10 cellular contexts compared by ENCODE assay signal in the genomic region with DNA sequence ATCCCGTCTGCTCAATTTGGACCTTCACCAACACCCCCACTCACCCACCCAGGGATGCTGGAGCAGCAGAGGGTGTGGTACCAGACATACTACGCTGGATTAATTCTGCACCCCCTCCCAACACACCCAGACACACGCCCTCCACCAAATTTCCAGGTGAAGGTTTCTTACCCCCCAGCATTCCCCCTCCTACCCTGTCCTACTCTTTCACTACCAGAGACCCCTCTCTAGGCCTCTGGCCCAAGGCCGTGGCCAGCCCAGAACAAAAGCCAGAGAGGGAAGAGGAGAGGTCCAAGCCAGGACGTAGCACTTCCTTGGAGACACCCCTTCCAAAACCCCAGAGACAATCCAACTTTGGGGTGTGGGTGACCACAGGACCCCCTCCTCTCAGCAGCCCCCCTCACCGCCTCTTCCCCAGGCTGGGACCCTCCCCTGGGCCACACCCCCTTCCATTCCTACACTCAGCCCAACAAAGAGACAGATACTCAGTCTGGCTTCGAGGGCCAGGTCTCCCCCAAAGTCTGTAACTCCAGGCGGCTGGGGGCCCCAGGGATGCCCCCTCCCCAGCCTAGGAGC. TPM values are rescaled to one million over a fixed set of nuclear protein-coding genes. Genes with fewer than 3 reads are reported as not detected.
DNase-seq lines count a peak whose midpoint lies in the region; ATAC-seq and TF ChIP-seq lines count a peak whose summit lies in the region.
"Had no signal": no experiment of that assay in that cellular context is flagged by ENCODE, and none has a peak within 500 bp of the region (broad histone marks: within the 10 kb centered on the region; RNA-seq: fewer than 3 reads in every experiment).

No MANE protein-coding gene starts in this region.

- H3K4me3 ChIP-seq in BE2C (ENCODE audit: low read depth, low read length): peak overlapping the region; percentile 91
- H3K4me3 ChIP-seq in HUES6 (ENCODE audit: low read depth, low read length): peak overlapping the region; percentile 81
- H3K4me3 ChIP-seq in astrocyte of the spinal cord (ENCODE audit: low read depth, low read length): peak overlapping the region; percentile 86
- H3K4me3 ChIP-seq in mesodermal cell (ENCODE audit: extremely low read depth, insufficient read depth, low read length, poor library complexity, severe bottlenecking): peak overlapping the region; percentile 83
- peak overlapping the region in 1 of 8 donors; percentile 71 for H3K4me3 ChIP-seq in spleen

- intact Hi-C loops in spleen (cut with DNase I; ENCODE audit: low total_unique reads): no loop called here

- WGBS in mesodermal cell (ENCODE audit: insufficient coverage in 2 of 2), 2 experiments: 0% methylated on average over 4 to 7 of the region's 8 CpGs
- WGBS in spleen, 5 donors: 60 to 77% (median 74%) methylated on average over 8 of the region's 8 CpGs

- DNase-seq in BE2C (no peak), astrocyte of the spinal cord (ENCODE audit: low read depth, low spot score) (no peak), GM20000 (ENCODE audit: low spot score) (no peak), NCI-H2029 (lab: John Stamatoyannopoulos, UW) (no peak), spleen (no peak)
- DNase-seq: EL, NCI-H1048 had no signal

- H3K27me3 ChIP-seq in BE2C: no peaks in the 10 kb centered on the region
- no peaks in the 10 kb centered on the region for H3K27me3 ChIP-seq in HUES6 (ENCODE audit: control insufficient read depth, insufficient read depth, low read length)
- peaks cover 0 to 64% (median 10%) of the 10 kb centered on the region in 7 donors for H3K27me3 ChIP-seq in spleen (replicated peaks in 1 of 7)

- H3K27ac ChIP-seq in HUES6 (ENCODE audit: low read depth, low read length) (peak overlapping the region; percentile 74; the same call in 1 of the 2 replicates), mesodermal cell (ENCODE audit: low read depth, low read length, severe bottlenecking) (peak overlapping the region; percentile 49), spleen (no peak overlapping the region)

- TF ChIP-seq CTCF in BE2C (IDR thresholded peaks at IDR 0.05; ENCODE audit: low read depth, low read length) (no peak), astrocyte of the spinal cord (IDR thresholded peaks at IDR 0.05; ENCODE audit: low read depth, low read length) (no peak), GM20000 (IDR thresholded peaks at IDR 0.05; ENCODE audit: extremely low read depth, missing control alignments) (no peak), spleen (IDR thresholded peaks at IDR 0.05 in 8 of 11, conservative IDR thresholded peaks at IDR 0.05 in 3 of 11) (no peak)

- H3K9me3 ChIP-seq in BE2C (no peaks in the 10 kb centered on the region), HUES6 (ENCODE audit: control insufficient read depth, insufficient read depth, low read depth, low read length) (no peaks in the 10 kb centered on the region), mesodermal cell (ENCODE audit: control insufficient read depth, low read length) (no peaks in the 10 kb centered on the region), spleen (no peaks in the 10 kb centered on the region)

- peaks cover 7% of the 10 kb centered on the region; the same call in 1 of the 2 replicates for H3K4me1 ChIP-seq in BE2C
- peaks cover 53% of the 10 kb centered on the region for H3K4me1 ChIP-seq in HUES6 (ENCODE audit: control insufficient read depth, insufficient read depth, low read length)
- peaks cover 27% of the 10 kb centered on the region for H3K4me1 ChIP-seq in mesodermal cell (ENCODE audit: control insufficient read depth, insufficient read depth, low read length, poor library complexity, severe bottlenecking)
- peaks cover 7 to 45% (median 32%) of the 10 kb centered on the region in 6 donors for H3K4me1 ChIP-seq in spleen

- in situ Hi-C loops in astrocyte of the spinal cord (cut with HindIII; ENCODE audit: low sequenced_read_pairs): no loop called here

- H3K36me3 ChIP-seq in BE2C: peaks cover 30% of the 10 kb centered on the region
- peaks cover 16% of the 10 kb centered on the region for H3K36me3 ChIP-seq in HUES6 (ENCODE audit: control insufficient read depth, insufficient read depth, low read length)
- H3K36me3 ChIP-seq in mesodermal cell (ENCODE audit: control insufficient read depth, insufficient read depth, low read length): peaks cover 50% of the 10 kb centered on the region
- no peaks in the 10 kb centered on the region for H3K36me3 ChIP-seq in spleen

- peak overlapping the region; percentile 94 for H3K9ac ChIP-seq in HUES6 (ENCODE audit: low read length)

- TF ChIP-seq POLR2A in spleen (IDR thresholded peaks at IDR 0.05): no peak

- ATAC-seq in GM21515 (IDR thresholded peaks at IDR 0.05; ENCODE audit: unreplicated experiment): no peak

RNA-seq across cellular contexts. Expression of gene MEX3A, which starts 1.6 kb away (rescaled TPM):
- polyA plus RNA-seq in BE2C (2012; ENCODE audit: insufficient read depth, insufficient read length, low read depth): 66.0 TPM
- polyA plus RNA-seq in mesodermal cell (2013, experiment 1 of 2): 61.7 TPM
- 47.5 TPM for polyA plus RNA-seq in mesodermal cell (2013, experiment 2 of 2)
- under 1 TPM; 0.26 to 0.76 (median 0.38) TPM for total RNA-seq in spleen
- polyA plus RNA-seq in spleen: under 1 TPM; 0.11 to 0.17 (median 0.16) TPM

RNA-seq across cellular contexts. Expression of gene RAB25, which starts 19.7 kb away (rescaled TPM):
- polyA plus RNA-seq in BE2C (2012; ENCODE audit: insufficient read depth, insufficient read length, low read depth): 0.62 TPM
- polyA plus RNA-seq in mesodermal cell (2013, experiment 1 of 2): 0.74 TPM
- polyA plus RNA-seq in mesodermal cell (2013, experiment 2 of 2): 0.91 TPM
- total RNA-seq in spleen: under 1 TPM in 2 of 7 donors, not detected in 5; 0.50 to 0.70 TPM
- polyA plus RNA-seq in spleen: under 1 TPM; 0.28 to 0.61 (median 0.45) TPM

RNA-seq across cellular contexts. Expression of gene LAMTOR2, which starts 26.1 kb away (rescaled TPM):
- 192 TPM for polyA plus RNA-seq in BE2C (2012; ENCODE audit: insufficient read depth, insufficient read length, low read depth)
- 87.0 TPM for polyA plus RNA-seq in mesodermal cell (2013, experiment 1 of 2)
- 84.4 TPM for polyA plus RNA-seq in mesodermal cell (2013, experiment 2 of 2)
- 10 to 100 TPM; 29.5 to 53.3 (median 42.3) TPM for total RNA-seq in spleen
- 100 to 1,000 TPM in 2 of 3 donors, 10 to 100 TPM in 1; 80.0 to 121 (median 107) TPM for polyA plus RNA-seq in spleen

RNA-seq across cellular contexts. Expression of gene UBQLN4, which starts 27.1 kb away (rescaled TPM):
- polyA plus RNA-seq in BE2C (2012; ENCODE audit: insufficient read depth, insufficient read length, low read depth): 49.7 TPM
- polyA plus RNA-seq in mesodermal cell (2013, experiment 1 of 2): 49.2 TPM
- 41.5 TPM for polyA plus RNA-seq in mesodermal cell (2013, experiment 2 of 2)
- total RNA-seq in spleen: 10 to 100 TPM; 15.7 to 26.4 (median 21.2) TPM
- 10 to 100 TPM; 11.2 to 18.0 (median 12.2) TPM for polyA plus RNA-seq in spleen

RNA-seq across cellular contexts. Expression of gene LMNA, which starts 33.8 kb away (rescaled TPM):
- polyA plus RNA-seq in BE2C (2012; ENCODE audit: insufficient read depth, insufficient read length, low read depth): 312 TPM
- polyA plus RNA-seq in mesodermal cell (2013, experiment 1 of 2): 193 TPM
- 171 TPM for polyA plus RNA-seq in mesodermal cell (2013, experiment 2 of 2)
- 100 to 1,000 TPM in 6 of 7 donors, 10 to 100 TPM in 1; 95.1 to 279 (median 124) TPM for total RNA-seq in spleen
- polyA plus RNA-seq in spleen: 10 to 100 TPM; 33.9 to 61.1 (median 39.4) TPM

Comparison
In these comparisons a context has a peak if more than half of its experiments do, and no peak if none do; other contexts are left out.
1. H3K27ac ChIP-seq: peak in HUES6 (single experiment) and mesodermal cell (single experiment); none in spleen (0 of 8).